5 cellular contexts compared by ENCODE assay signal in the genomic region with DNA sequence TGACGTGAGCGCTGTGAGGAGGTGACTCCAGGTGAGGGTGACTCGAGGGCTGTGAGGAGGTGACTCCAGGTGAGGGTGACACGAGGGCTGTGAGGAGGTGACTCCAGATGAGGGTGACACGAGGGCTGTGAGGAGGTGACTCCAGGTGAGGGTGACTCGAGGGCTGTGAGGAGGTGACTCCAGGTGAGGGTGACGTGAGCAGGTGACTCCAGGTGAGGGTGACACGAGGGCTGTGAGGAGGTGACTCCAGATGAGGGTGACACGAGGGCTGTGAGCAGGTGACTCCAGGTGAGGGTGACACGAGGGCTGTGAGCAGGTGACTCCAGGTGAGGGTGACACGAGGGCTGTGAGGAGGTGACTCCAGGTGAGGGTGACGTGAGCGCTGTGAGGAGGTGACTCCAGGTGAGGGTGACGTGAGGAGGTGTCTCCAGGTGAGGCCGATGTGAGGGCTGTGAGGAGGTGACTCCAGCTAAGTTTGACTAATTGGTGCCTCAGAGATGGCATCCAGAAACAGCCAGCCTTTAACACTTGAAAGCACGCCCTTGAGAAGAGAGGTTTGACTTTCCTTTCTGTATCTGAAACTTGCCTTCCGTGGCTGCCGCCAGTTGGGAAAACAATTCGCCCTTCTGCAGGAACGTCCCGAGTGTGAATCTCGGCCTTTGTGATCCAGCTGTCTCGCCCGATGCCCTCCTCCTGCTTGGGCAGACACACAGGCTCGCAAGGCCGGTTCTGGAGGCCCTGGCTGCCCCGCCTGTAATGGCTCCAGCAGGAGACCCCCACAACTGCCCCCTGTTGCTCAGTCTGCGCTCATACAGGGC. TPM values are rescaled to one million over a fixed set of nuclear protein-coding genes. Genes with fewer than 3 reads are reported as not detected.
"Had no signal": no experiment of that assay in that cellular context is flagged by ENCODE, and none has a peak within 500 bp of the region (broad histone marks: within the 10 kb centered on the region; RNA-seq: fewer than 3 reads in every experiment).

No MANE protein-coding gene starts in this region.

RNA-seq across cellular contexts. Expression of a gene that starts 27.1 kb away (rescaled TPM):
- total RNA-seq: activated B cell treated with CpG ODN at 0.5 μM for 24 hours; activated CD4-positive, alpha-beta T cell treated with anti-CD3 and anti-CD28 coated beads, Interleukin-2, amount 10 ng/mL, durations not matched to agents 24 days and 14 days; activated CD8-positive, alpha-beta memory T cell treated with anti-CD3 and anti-CD28 coated beads for 36 hours; MCF 10A; T-helper 17 cell had no signal
